In the genomic region with DNA sequence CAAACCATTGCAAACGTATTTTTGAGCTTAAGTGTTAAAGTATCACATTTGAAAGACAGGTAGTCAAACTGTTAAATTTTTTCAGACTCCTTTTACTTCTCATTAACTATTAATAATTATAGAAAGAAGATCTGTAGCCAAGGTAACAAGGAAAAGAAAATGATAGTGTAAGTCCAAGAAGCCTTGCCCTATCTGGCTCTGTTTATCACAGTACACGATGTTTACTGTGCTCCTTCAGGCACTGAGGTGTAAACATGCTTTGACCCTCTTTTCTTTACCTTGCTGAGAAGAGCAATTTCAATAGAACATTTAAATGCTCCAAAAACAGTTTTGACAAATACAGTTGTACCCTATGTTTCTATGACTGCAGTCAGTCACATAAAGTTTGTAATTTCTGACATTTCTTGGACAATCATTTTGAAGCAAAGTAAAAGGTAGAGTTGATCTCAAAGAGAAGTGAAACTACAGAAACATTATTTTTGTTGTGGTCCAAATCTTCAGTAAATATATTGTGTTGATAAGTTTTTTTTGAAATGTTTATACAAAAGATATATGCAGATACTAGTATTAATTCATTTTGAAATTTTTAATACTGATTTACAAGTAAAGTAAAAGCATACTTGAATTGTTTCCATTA, we compare ENCODE assay signal across 19 cellular contexts.
A peak's percentile ranks its signal among the peaks of the same experiment; 100 is the strongest.
DNase-seq lines count a peak whose midpoint lies in the region; ATAC-seq, FAIRE-seq and TF ChIP-seq lines count a peak whose summit lies in the region.
"Had no signal": no experiment of that assay in that cellular context is flagged by ENCODE, and none has a peak within 500 bp of the region (broad histone marks: within the 10 kb centered on the region; RNA-seq: fewer than 3 reads in every experiment).

No MANE protein-coding gene starts in this region.

- CTCF ChIA-PET in HEK293T (lab: Yijun Ruan, JAX) = no interaction called here

- POLR2A ChIA-PET in HEK293T (lab: Yijun Ruan, JAX) = no interaction called here

- peak; percentile 65 for FAIRE-seq in GM12891 (lab: Jason Lieb, UNC)

- DNase-seq in GM12891 (ENCODE audit: insufficient read length, low spot score) (no peak), HEK293T (ENCODE audit: extremely low spot score) (no peak), NK-92 (lab: John Stamatoyannopoulos, UW; ENCODE audit: unreplicated experiment) (no peak), NCI-H146 treated with DMSO at 0.1 percent for 48 hours (lab: John Stamatoyannopoulos, UW; ENCODE audit: unreplicated experiment) (no peak)
- DNase-seq in activated T-cell treated with anti-CD3 and anti-CD28 coated beads, Interleukin-2, amount 50 U/mL, for 48 hours = no peak
- DNase-seq: activated naive CD4-positive, alpha-beta T cell; colonic mucosa; DMS79; gastrocnemius medialis; H7; NCI-H1048; NCI-H82; stimulated activated CD4-positive, alpha-beta T cell treated with anti-CD3 and anti-CD28 coated beads, Interleukin-4, amount 100 ng/mL, for 24 hours; T-helper 17 cell; tibial artery had no signal

- no peak for TF ChIP-seq POLR2A in GM12891 (IDR thresholded peaks at IDR 0.05; ENCODE audit: low read depth, low read length)

- ATAC-seq in GM19395 (IDR thresholded peaks at IDR 0.05; ENCODE audit: unreplicated experiment) (peak; percentile 63), HG02588 (IDR thresholded peaks at IDR 0.05; ENCODE audit: unreplicated experiment) (peak; percentile 51), HG03196 (IDR thresholded peaks at IDR 0.05; ENCODE audit: unreplicated experiment) (peak; percentile 53)
- ATAC-seq: activated CD4-positive, CD25-positive, alpha-beta regulatory T cell treated with anti-CD3 and anti-CD28 coated beads, Interleukin-2, amount 50 U/mL, for 24 hours; gastrocnemius medialis; T-helper 17 cell had no signal

TF ChIP-seq in GM12891, 5 proteins besides CTCF, POLR2A, EP300 and RAD21:
- TF ChIP-seq TAF1 (IDR thresholded peaks at IDR 0.05; ENCODE audit: low read depth, low read length) (no peak), SPI1 (IDR thresholded peaks at IDR 0.05; ENCODE audit: low read depth, low read length) (peak; percentile 68), PAX5 (IDR thresholded peaks at IDR 0.05; ENCODE audit: insufficient read depth, low read length, severe bottlenecking) (no peak), POLR2AphosphoS5 (IDR thresholded peaks at IDR 0.05; ENCODE audit: low read depth, low read length) (no peak)
TF ChIP-seq in GM12891: peak in this region for 1.

TF ChIP-seq in HEK293T, 16 proteins besides CTCF, POLR2A, EP300 and RAD21:
- no peak for TF ChIP-seq HDGF (IDR thresholded peaks at IDR 0.05; ENCODE audit: borderline replicate concordance)
- TF ChIP-seq FOXA1 (IDR thresholded peaks at IDR 0.05) = no peak
- TF ChIP-seq NFRKB (IDR thresholded peaks at IDR 0.05) = no peak
- no peak for TF ChIP-seq SP1 (IDR thresholded peaks at IDR 0.05)
- no peak for TF ChIP-seq ARNT (IDR thresholded peaks at IDR 0.05)
- no peak for TF ChIP-seq BHLHE40 (IDR thresholded peaks at IDR 0.05; ENCODE audit: borderline replicate concordance)
- no peak for TF ChIP-seq FOXK2 (IDR thresholded peaks at IDR 0.05)
- no peak for TF ChIP-seq ZNF384 (IDR thresholded peaks at IDR 0.05)
- no peak for TF ChIP-seq TARDBP (IDR thresholded peaks at IDR 0.05)
- no peak for TF ChIP-seq FOXM1 (IDR thresholded peaks at IDR 0.05; ENCODE audit: borderline replicate concordance)
- TF ChIP-seq SUZ12 (IDR thresholded peaks at IDR 0.05) = no peak
